In genomic region chr19:19055701-19056100, GRCh38 we compare ENCODE assay signal across 33 cellular contexts.
"Had no signal": no experiment of that assay in that cellular context is flagged by ENCODE, and none has a peak within 500 bp of the region (broad histone marks: within the 10 kb centered on the region; RNA-seq: fewer than 3 reads in every experiment).

No MANE protein-coding gene starts in this region.

- H3K27me3 ChIP-seq: adrenal gland, ascending aorta, body of pancreas, brain microvascular endothelial cell, breast epithelium, cardiac muscle cell had no signal

- H3K36me3 ChIP-seq: breast epithelium had no signal

- FAIRE-seq: astrocyte, bronchial epithelial cell had no signal

- H3K4me1 ChIP-seq: ascending aorta, body of pancreas, breast epithelium had no signal

- H3K27ac ChIP-seq: adrenal gland, ascending aorta, body of pancreas, brain microvascular endothelial cell, breast epithelium, cardiac muscle cell had no signal

- ATAC-seq: activated naive CD4-positive, alpha-beta T cell treated with anti-CD3 and anti-CD28 coated beads, Interleukin-2, amount 50 U/mL, for 72 hours; activated naive CD8-positive, alpha-beta T cell treated with anti-CD3 and anti-CD28 coated beads, Interleukin-2, amount 50 U/mL, for 24 hours; activated T-cell treated with anti-CD3 and anti-CD28 coated beads, Interleukin-2, amount 50 U/mL, for 4 hours; activated T-cell treated with anti-CD3 and anti-CD28 coated beads, Interleukin-2, amount 50 U/mL, for 72 hours; activated T-helper 17 cell treated with anti-CD3 and anti-CD28 coated beads, Interleukin-2, amount 50 U/mL, for 72 hours; body of pancreas had no signal

- DNase-seq: activated effector memory CD4-positive, alpha-beta T cell treated with anti-CD3 and anti-CD28 coated beads, Interleukin-2, amount 50 U/mL, for 16 hours; activated effector memory CD4-positive, alpha-beta T cell treated with Interleukin-2 at 50 U/mL for 16 hours; activated gamma-delta T cell; activated gamma-delta T cell treated with Interleukin-2 at 50 U/mL for 16 hours; activated naive CD4-positive, alpha-beta T cell; activated naive CD4-positive, alpha-beta T cell treated with anti-CD3 and anti-CD28 coated beads for 36 hours; activated naive CD4-positive, alpha-beta T cell treated with anti-CD3 and anti-CD28 coated beads, Interleukin-2, amount 10 ng/mL, durations not matched to agents 7 days and 5 days; activated naive CD4-positive, alpha-beta T cell treated with anti-CD3 and anti-CD28 coated beads, Interleukin-2, amount 50 U/mL, for 16 hours; activated naive CD4-positive, alpha-beta T cell treated with Interleukin-2 at 50 U/mL for 16 hours; activated naive CD8-positive, alpha-beta T cell treated with anti-CD3 and anti-CD28 coated beads for 36 hours; activated naive CD8-positive, alpha-beta T cell treated with anti-CD3 and anti-CD28 coated beads, Interleukin-2, amount 10 ng/mL, durations not matched to agents 7 days and 5 days; activated naive CD8-positive, alpha-beta T cell treated with anti-CD3 and anti-CD28 coated beads, Interleukin-2, amount 50 U/mL, for 24 hours; activated T-cell treated with anti-CD3 and anti-CD28 coated beads, Interleukin-2, amount 50 U/mL, for 24 hours; activated T-cell treated with anti-CD3 and anti-CD28 coated beads, Interleukin-2, amount 50 U/mL, for 4 hours; activated T-cell treated with anti-CD3 and anti-CD28 coated beads, Interleukin-2, amount 50 U/mL, for 48 hours; activated T-cell treated with anti-CD3 and anti-CD28 coated beads, Interleukin-2, amount 50 U/mL, for 72 hours; adrenal gland; amniotic stem cell; amygdala; anterior cingulate cortex; aorta; body of pancreas; brain microvascular endothelial cell; caudate nucleus; central memory CD4-positive, alpha-beta T cell; cerebellar nuclear complex had no signal

- H3K9me3 ChIP-seq: adrenal gland, ascending aorta, body of pancreas, breast epithelium had no signal

- H3K4me3 ChIP-seq: adrenal gland, ascending aorta, body of pancreas, breast epithelium, cardiac muscle cell had no signal
